8 cellular contexts compared by ENCODE assay signal in genomic region chr2:9631484-9631819, GRCh38. TPM values are rescaled to one million over a fixed set of nuclear protein-coding genes. Genes with fewer than 3 reads are reported as not detected.
A peak's percentile ranks its signal among the peaks of the same experiment; 100 is the strongest.
DNase-seq lines count a peak whose midpoint lies in the region; ATAC-seq, FAIRE-seq and TF ChIP-seq lines count a peak whose summit lies in the region.

No MANE protein-coding gene starts in this region.

- peaks cover 13% of the 10 kb centered on the region for H3K27me3 Mint-ChIP-seq in activated CD4-positive, alpha-beta T cell treated with anti-CD3 and anti-CD28 coated beads, Interleukin-2, amount 10 ng/mL, durations not matched to agents 7 days and 5 days
- H3K27me3 Mint-ChIP-seq in astrocyte (ENCODE audit: low read depth, unreplicated experiment): peaks cover 2% of the 10 kb centered on the region

- H3K27ac Mint-ChIP-seq in activated CD4-positive, alpha-beta T cell treated with anti-CD3 and anti-CD28 coated beads, Interleukin-2, amount 10 ng/mL, durations not matched to agents 7 days and 5 days: peak overlapping the region; percentile 96
- peak overlapping the region; percentile 72 for H3K27ac Mint-ChIP-seq in astrocyte (ENCODE audit: unreplicated experiment)

- POLR2A ChIA-PET in activated CD4-positive, alpha-beta T cell treated with anti-CD3 and anti-CD28 coated beads, Interleukin-2, amount 10 ng/mL, durations not matched to agents 7 days and 5 days (lab: Charles Lee): interaction anchor here (0.7 to 1.6 kb wide), 5 partner anchors 24 to 156 kb away, joined by 3 to 9 read pairs (median 3); no protein-coding TSS in a partner anchor
- POLR2A ChIA-PET in HepG2 (lab: Yijun Ruan, JAX): interaction anchor here (0.6 to 3.2 kb wide), 27 partner anchors 8 to 1502 kb away, joined by 3 to 70 read pairs (median 5); partner anchors contain the start of genes ADAM17, CPSF3, ITGB1BP1 and TAF1B

- H2AFZ ChIP-seq in astrocyte (ENCODE audit: low read depth, low read length): peak overlapping the region; percentile 61
- H2AFZ ChIP-seq in HepG2 (ENCODE audit: low read length): no peak overlapping the region

- H3K4me2 ChIP-seq in astrocyte (ENCODE audit: low read length) (peak overlapping the region; percentile 96), HepG2 (ENCODE audit: low read depth, low read length) (peak overlapping the region; percentile 80)

- H4K20me1 ChIP-seq in astrocyte (ENCODE audit: insufficient read depth, low read length) (peaks cover 38% of the 10 kb centered on the region), HepG2 (ENCODE audit: insufficient read depth, low read length) (peaks cover 34% of the 10 kb centered on the region)

- H3K4me3 Mint-ChIP-seq in activated CD4-positive, alpha-beta T cell treated with anti-CD3 and anti-CD28 coated beads, Interleukin-2, amount 10 ng/mL, durations not matched to agents 7 days and 5 days: peak overlapping the region; percentile 95
- peak overlapping the region; percentile 82 for H3K4me3 Mint-ChIP-seq in astrocyte (ENCODE audit: unreplicated experiment)

- ATAC-seq in HepG2: no peak
- ATAC-seq in thoracic aorta (ENCODE audit: insufficient number of reproducible peaks, low FRiP score, low read depth): no peak
- ATAC-seq in HG03175 (IDR thresholded peaks at IDR 0.05; ENCODE audit: unreplicated experiment): no peak
- no peak for ATAC-seq in activated CD4-positive, CD25-positive, alpha-beta regulatory T cell treated with anti-CD3 and anti-CD28 coated beads, Interleukin-2, amount 50 U/mL, for 24 hours

- CTCF ChIA-PET in activated CD4-positive, alpha-beta T cell treated with anti-CD3 and anti-CD28 coated beads, Interleukin-2, amount 10 ng/mL, durations not matched to agents 7 days and 5 days (lab: Charles Lee): interaction anchor here (0.7 to 3.1 kb wide), 5 partner anchors 9 to 128 kb away, joined by 3 to 19 read pairs (median 4); no protein-coding TSS in a partner anchor
- CTCF ChIA-PET in HepG2 (lab: Yijun Ruan, JAX; ENCODE audit: low intra/inter-chr PET ratio, low total read pairs): no interaction called here

- TF ChIP-seq RAD21 in HepG2 (CRISPR knock-in tag; IDR thresholded peaks at IDR 0.05): no peak

- TF ChIP-seq CTCF in astrocyte (IDR thresholded peaks at IDR 0.05; ENCODE audit: insufficient read depth, low read depth, low read length) (no peak), HepG2 (CRISPR knock-in tag; IDR thresholded peaks at IDR 0.05) (no peak), thoracic aorta (IDR thresholded peaks at IDR 0.05) (no peak)

- peak overlapping the region; percentile 97 for H3K4me3 ChIP-seq in astrocyte (ENCODE audit: insufficient read depth, low read depth, low read length)
- peak overlapping the region; percentile 46 to 100 (median 63); a peak in 5 of 6 replicates for H3K4me3 ChIP-seq in HepG2 (replicated peaks in 1 of 3; ENCODE audit: insufficient read depth in 1 of 3, low read depth in 2 of 3, low read length in 3 of 3)
- peak overlapping the region; percentile 90 for H3K4me3 ChIP-seq in thoracic aorta

- H3K27me3 ChIP-seq in astrocyte (ENCODE audit: insufficient read depth, low read length) (no peaks in the 10 kb centered on the region), HepG2 (ENCODE audit: control insufficient read depth in 1 of 2, insufficient read depth in 2 of 2, low read length in 2 of 2) (peaks cover 0 to 28% of the 10 kb centered on the region in 2 experiments; a peak in 4 of 5 replicates), thoracic aorta (replicated peaks; ENCODE audit: insufficient read depth) (no peaks in the 10 kb centered on the region)

- H3K36me3 Mint-ChIP-seq in activated CD4-positive, alpha-beta T cell treated with anti-CD3 and anti-CD28 coated beads, Interleukin-2, amount 10 ng/mL, durations not matched to agents 7 days and 5 days (ENCODE audit: low read depth): peaks cover 39% of the 10 kb centered on the region
- H3K36me3 Mint-ChIP-seq in astrocyte (ENCODE audit: low read depth, unreplicated experiment): peaks cover 18% of the 10 kb centered on the region

- H3K27ac ChIP-seq in astrocyte (ENCODE audit: low read depth, low read length) (peak overlapping the region; percentile 57), HepG2 (ENCODE audit: extremely low read length, insufficient read depth, low read length) (no peak overlapping the region), thoracic aorta (peak overlapping the region in 1 of 2 donors; percentile 46)

- no peak for DNase-seq in activated CD4-positive, alpha-beta T cell treated with anti-CD3 and anti-CD28 coated beads, Interleukin-2, amount 10 ng/mL, durations not matched to agents 7 days and 5 days
- no peak for DNase-seq in activated CD4-positive, alpha-beta T cell treated with anti-CD3 and anti-CD28 coated beads, Interleukin-2, amount 50 U/mL, for 48 hours
- no peak for DNase-seq in astrocyte (ENCODE audit: low read depth)
- no peak for DNase-seq in HepG2 (ENCODE audit: low spot score)
- DNase-seq in thoracic aorta (ENCODE audit: low spot score): no peak
- no peak for DNase-seq in HuH-7.5 (ENCODE audit: low spot score)

- no peak for TF ChIP-seq POLR2A in HepG2 (IDR thresholded peaks at IDR 0.05; ENCODE audit: insufficient read depth in 1 of 2, low read depth in 2 of 2, low read length in 2 of 2)

- H3K9me3 ChIP-seq in astrocyte (ENCODE audit: insufficient read depth, low read depth, low read length) (no peaks in the 10 kb centered on the region), HepG2 (ENCODE audit: low read length) (no peaks in the 10 kb centered on the region), thoracic aorta (no peaks in the 10 kb centered on the region)

- peak overlapping the region; percentile 73 for H3K9ac ChIP-seq in astrocyte (ENCODE audit: low read length)
- H3K9ac ChIP-seq in HepG2 (ENCODE audit: insufficient read depth, low read depth, low read length): peak overlapping the region; percentile 46

- H3K4me1 ChIP-seq in astrocyte (ENCODE audit: insufficient read depth, low read length): peaks cover 25% of the 10 kb centered on the region
- peaks cover 62% of the 10 kb centered on the region for H3K4me1 ChIP-seq in HepG2 (ENCODE audit: insufficient read depth, low read length)
- H3K4me1 ChIP-seq in thoracic aorta (ENCODE audit: control insufficient read depth in 1 of 2, low read depth in 2 of 2): peaks cover 21 to 38% of the 10 kb centered on the region in 2 donors

- 43% methylated on average over 6 of the region's 6 CpGs for WGBS in HepG2 (ENCODE audit: low lambda C conversion rate)

- H3K36me3 ChIP-seq in astrocyte (ENCODE audit: insufficient read depth, low read length) (peaks cover 20% of the 10 kb centered on the region), HepG2 (replicated peaks in 1 of 2; ENCODE audit: control insufficient read depth in 1 of 2, insufficient read depth in 2 of 2, low read length in 2 of 2) (peaks cover 1 to 20% of the 10 kb centered on the region in 2 experiments; a peak in 2 of 5 replicates), thoracic aorta (no peaks in the 10 kb centered on the region)

- TF ChIP-seq EP300 in HepG2 (IDR thresholded peaks at IDR 0.05; ENCODE audit: low read depth in 2 of 2, low read length in 2 of 2): no peak
- no peak for TF ChIP-seq EP300 in HepG2 (CRISPR knock-in tag; IDR thresholded peaks at IDR 0.05; ENCODE audit: borderline replicate concordance)

- FAIRE-seq in astrocyte (lab: Jason Lieb, UNC): no peak
- FAIRE-seq in HepG2 (lab: Jason Lieb, UNC): no peak

- in situ Hi-C loops in HepG2 (cut with HindIII; ENCODE audit: extremely low pct_ligation_motif_present, low pct_unique_long_range_greater_than_20kb): no loop called here

- H3K79me2 ChIP-seq in astrocyte (ENCODE audit: insufficient read depth, low read length) (peaks cover 40% of the 10 kb centered on the region), HepG2 (ENCODE audit: insufficient read depth, low read length) (peaks cover 38% of the 10 kb centered on the region)

- TSS peak; percentile 89 for BruUV-seq in HepG2 (replicated peaks; lab: Mats Ljungman, UMichigan)

- H3K4me1 Mint-ChIP-seq in activated CD4-positive, alpha-beta T cell treated with anti-CD3 and anti-CD28 coated beads, Interleukin-2, amount 10 ng/mL, durations not matched to agents 7 days and 5 days: peaks cover 40% of the 10 kb centered on the region
- peaks cover 42% of the 10 kb centered on the region for H3K4me1 Mint-ChIP-seq in astrocyte (ENCODE audit: low read depth, unreplicated experiment)

- intact Hi-C loops in HepG2 (cut with micrococcal nuclease; ENCODE audit: unreplicated experiment): loop anchor here (2.0 kb wide), 1 partner anchor 77 kb away; the partner anchor contains the start of gene ADAM17

- peaks cover 4% of the 10 kb centered on the region for H3K9me3 Mint-ChIP-seq in activated CD4-positive, alpha-beta T cell treated with anti-CD3 and anti-CD28 coated beads, Interleukin-2, amount 10 ng/mL, durations not matched to agents 7 days and 5 days
- H3K9me3 Mint-ChIP-seq in astrocyte (ENCODE audit: unreplicated experiment): no peaks in the 10 kb centered on the region

TF ChIP-seq in HepG2, 621 proteins besides CTCF, POLR2A, EP300 and RAD21 (continues in another document):
- TF ChIP-seq PRMT3 (CRISPR knock-in tag; IDR thresholded peaks at IDR 0.05; ENCODE audit: borderline replicate concordance, low read depth): 0 out of 2 replicates have a peak, but pooled peaks have one; percentile 11

RNA-seq across cellular contexts. Expression of gene YWHAQ, which starts 0.7 kb away (rescaled TPM):
- 100 to 1,000 TPM; 308 to 322 TPM for total RNA-seq in activated CD4-positive, alpha-beta T cell treated with anti-CD3 and anti-CD28 coated beads, Interleukin-2, amount 10 ng/mL, durations not matched to agents 7 days and 5 days
- 358 and 408 TPM in 2 replicates for total RNA-seq in astrocyte
- 304 and 420 TPM in 2 replicates for total RNA-seq in HepG2 (2016; rRNA removed; fragmentation: Illumina TruSeq; extraction: Trizol)
- total RNA-seq in HepG2 (2016; cell fraction: cytosol; rRNA removed; fragmentation: Illumina TruSeq; extraction: Trizol; ENCODE audit: low read depth): 64.2 and 66.4 TPM in 2 replicates
- total RNA-seq in HepG2 (2016; cell fraction: insoluble cytoplasmic fraction; rRNA removed; fragmentation: Illumina TruSeq; extraction: Trizol): 302 and 406 TPM in 2 replicates
- 208 and 219 TPM in 2 replicates for total RNA-seq in HepG2 (2016; cell fraction: membrane; rRNA removed; fragmentation: Illumina TruSeq; extraction: Trizol)
- 152 and 166 TPM in 2 replicates for total RNA-seq in HepG2 (2016; cell fraction: nucleus; rRNA removed; fragmentation: Illumina TruSeq; extraction: Trizol)
- polyA plus RNA-seq in HepG2 (2011; rRNA removed): 117 and 160 TPM in 2 replicates
- polyA plus RNA-seq in HepG2 (2011; cell fraction: cytosol; rRNA removed): 91.4 and 117 TPM in 2 replicates
- polyA plus RNA-seq in HepG2 (2011; cell fraction: nucleus; rRNA removed): 36.4 and 39.0 TPM in 2 replicates
- polyA plus RNA-seq in HepG2 (2012): 175 and 244 TPM in 2 replicates
- polyA plus RNA-seq in HepG2 (2016; cell fraction: cytosol; fragmentation: Illumina TruSeq; extraction: Trizol; ENCODE audit: low read depth): 94.8 and 102 TPM in 2 replicates
- polyA plus RNA-seq in HepG2 (2016; cell fraction: insoluble cytoplasmic fraction; fragmentation: Illumina TruSeq; extraction: Trizol; ENCODE audit: low read depth): 521 and 530 TPM in 2 replicates
- polyA plus RNA-seq in HepG2 (2016; cell fraction: membrane; fragmentation: Illumina TruSeq; extraction: Trizol; ENCODE audit: low read depth): 200 and 214 TPM in 2 replicates
- 187 and 192 TPM in 2 replicates for polyA plus RNA-seq in HepG2 (2016; cell fraction: nucleus; fragmentation: Illumina TruSeq; extraction: Trizol; ENCODE audit: insufficient read depth, low read depth)
- 120 and 167 TPM in 2 replicates for polyA minus RNA-seq in HepG2 (2011; rRNA and poly(A)+ RNA removed; ENCODE audit: low replicate concordance)
- polyA minus RNA-seq in HepG2 (2011; cell fraction: cytosol; rRNA and poly(A)+ RNA removed): 164 and 178 TPM in 2 replicates
- polyA minus RNA-seq in HepG2 (2011; cell fraction: nucleus; rRNA and poly(A)+ RNA removed): 73.9 and 82.2 TPM in 2 replicates
- 100 to 1,000 TPM; 158 to 183 TPM for total RNA-seq in thoracic aorta
